ENCODE assay signal across 10 cellular contexts in the genomic region with DNA sequence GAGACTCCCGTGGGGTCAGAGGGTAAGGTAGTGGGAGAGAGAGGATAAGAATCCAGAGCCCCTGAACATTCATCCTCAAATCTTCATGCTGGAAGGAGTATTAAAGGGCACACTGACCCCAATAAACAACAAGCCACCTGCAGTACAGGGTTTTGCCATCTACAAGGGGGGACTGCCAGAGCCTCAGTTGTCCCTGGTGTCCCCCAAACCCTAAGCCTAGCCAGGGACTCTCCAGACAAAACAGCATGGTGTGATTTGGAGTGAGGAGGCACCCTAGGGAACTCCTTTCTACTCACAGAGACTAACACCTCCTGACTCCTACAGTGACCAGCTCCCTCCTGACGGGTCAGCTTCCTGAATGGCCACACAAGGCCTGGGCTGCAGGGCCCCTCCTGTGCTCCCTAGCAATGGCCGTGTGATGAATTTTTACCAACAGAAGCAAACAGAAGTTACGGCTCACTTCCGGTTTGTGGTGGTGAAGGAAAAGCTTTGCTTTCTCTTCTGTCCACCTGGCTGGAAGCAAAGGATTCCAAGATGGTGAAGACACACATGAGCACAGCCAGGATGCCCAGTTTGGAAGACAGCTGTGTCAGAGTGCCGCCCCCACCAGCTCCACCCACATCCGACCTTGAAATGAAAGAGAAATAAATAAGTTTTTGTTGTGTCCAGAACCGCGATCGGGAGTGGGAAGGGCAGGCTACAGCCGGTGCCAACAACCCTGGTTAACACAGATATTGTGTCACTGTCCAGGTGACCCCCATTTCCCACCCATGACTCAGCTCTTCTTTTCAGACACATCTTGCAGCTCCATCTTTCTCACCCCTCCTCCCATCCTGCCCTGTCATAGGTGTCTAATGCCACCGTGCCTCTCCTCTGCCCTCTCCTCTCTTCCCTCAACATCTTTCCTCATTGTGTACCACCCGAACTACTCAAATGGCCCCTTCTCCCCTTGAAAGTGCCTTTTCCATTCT.
A peak's percentile ranks its signal among the peaks of the same experiment; 100 is the strongest.
DNase-seq lines count a peak whose midpoint lies in the region; ATAC-seq and TF ChIP-seq lines count a peak whose summit lies in the region.
"Had no signal": no experiment of that assay in that cellular context is flagged by ENCODE, and none has a peak within 500 bp of the region (broad histone marks: within the 10 kb centered on the region; RNA-seq: fewer than 3 reads in every experiment).

No MANE protein-coding gene starts in this region.

- TF ChIP-seq EP300 in esophagus muscularis mucosa (IDR thresholded peaks at IDR 0.05), result no peak

- no peaks in the 10 kb centered on the region for H4K20me1 ChIP-seq in HCT116 (ENCODE audit: insufficient read depth)

- H3K27ac ChIP-seq in HCT116 (ENCODE audit: low read depth, low read length) (no peak overlapping the region), right lobe of liver (no peak overlapping the region), esophagus muscularis mucosa (replicated peaks in 1 of 4) (no peak overlapping the region)

- no peaks in the 10 kb centered on the region for H3K9me2 ChIP-seq in HCT116 (ENCODE audit: insufficient read depth)

- no peak overlapping the region for H3K4me2 ChIP-seq in HCT116 (ENCODE audit: low read length)

- RAD21 ChIA-PET in HCT116 (lab: Charles Lee; ENCODE audit: low non-redundant PET in 1 of 2, low total read pairs in 2 of 2, uncharacterized antibody in 2 of 2, unreplicated experiment in 2 of 2), result no interaction called here

- H3K4me3 Mint-ChIP-seq in WTC11, result no peak overlapping the region

- 32% methylated on average over 10 of the region's 13 CpGs for WGBS in right lobe of liver (ENCODE audit: insufficient coverage, low coverage, low lambda C conversion rate, missing lambda C conversion rate)
- 62% methylated on average over 13 of the region's 13 CpGs for WGBS in esophagus muscularis mucosa

- no peaks in the 10 kb centered on the region for H3K36me3 Mint-ChIP-seq in WTC11

- H3K79me2 ChIP-seq in HCT116 (ENCODE audit: insufficient read depth, low read length), result no peaks in the 10 kb centered on the region

- TF ChIP-seq CTCF in HCT116 (IDR thresholded peaks at IDR 0.05 in 2 of 3, conservative IDR thresholded peaks at IDR 0.05 in 1 of 3; ENCODE audit: borderline replicate concordance in 1 of 3, insufficient read depth in 1 of 3, low read depth in 2 of 3, low read length in 2 of 3), result no peak
- TF ChIP-seq CTCF in WTC11 (IDR thresholded peaks at IDR 0.05), result no peak
- no peak for TF ChIP-seq CTCF in right lobe of liver (IDR thresholded peaks at IDR 0.05)
- no peak for TF ChIP-seq CTCF in esophagus muscularis mucosa (IDR thresholded peaks at IDR 0.05)

- H3K9ac ChIP-seq in HCT116 (ENCODE audit: low read length), result no peak overlapping the region

- H3K4me1 Mint-ChIP-seq in WTC11, result peaks cover 20% of the 10 kb centered on the region

- TF ChIP-seq POLR2A in HCT116 (IDR thresholded peaks at IDR 0.05; ENCODE audit: borderline replicate concordance, extremely low read depth, insufficient read depth, insufficient read length) (no peak), right lobe of liver (IDR thresholded peaks at IDR 0.05) (no peak), esophagus muscularis mucosa (IDR thresholded peaks at IDR 0.05; ENCODE audit: low read depth) (no peak)

- H3K27me3 ChIP-seq in HCT116 (ENCODE audit: insufficient read depth, low read length) (no peaks in the 10 kb centered on the region), right lobe of liver (no peaks in the 10 kb centered on the region), esophagus muscularis mucosa (no peaks in the 10 kb centered on the region)

- H3K36me3 ChIP-seq in HCT116 (ENCODE audit: control insufficient read depth in 1 of 2, insufficient read depth in 2 of 2, low read length in 2 of 2) (no peaks in the 10 kb centered on the region), right lobe of liver (no peaks in the 10 kb centered on the region), esophagus muscularis mucosa (no peaks in the 10 kb centered on the region)

- ATAC-seq in HCT116 (no peak), WTC11 (no peak; the same call in 1 of the 2 replicates), right lobe of liver (peak in 3 of 4 donors; percentile 5 to 21 (median 12)), HG03439 (IDR thresholded peaks at IDR 0.05; ENCODE audit: unreplicated experiment) (no peak)

- H3K4me1 ChIP-seq in HCT116 (ENCODE audit: control insufficient read depth in 1 of 2, insufficient read depth in 2 of 2, low read length in 2 of 2) (peaks cover 0 to 7% of the 10 kb centered on the region in 2 experiments; a peak in 2 of 4 replicates), right lobe of liver (peaks cover 0 to 22% (median 10%) of the 10 kb centered on the region in 4 donors), esophagus muscularis mucosa (peaks cover 0 to 14% (median 5%) of the 10 kb centered on the region in 4 donors)

- intact Hi-C loops in HCT116 (cut with micrococcal nuclease), result no loop called here
- intact Hi-C loops in right lobe of liver (cut with DNase I), result no loop called here
- intact Hi-C loops in esophagus muscularis mucosa (cut with DNase I), result no loop called here

- H3K27me3 Mint-ChIP-seq in WTC11 (ENCODE audit: low read depth), result no peaks in the 10 kb centered on the region

- H3K9me3 ChIP-seq in HCT116 (ENCODE audit: control insufficient read depth in 1 of 2, insufficient read depth in 1 of 2, low read depth in 1 of 2, low read length in 2 of 2) (no peaks in the 10 kb centered on the region), right lobe of liver (no peaks in the 10 kb centered on the region), esophagus muscularis mucosa (no peaks in the 10 kb centered on the region)

- peak; percentile 16 for DNase-seq in AG20443 (ENCODE audit: low spot score)
- no peak for DNase-seq in HCT116 (ENCODE audit: low read depth, low spot score)
- no peak for DNase-seq in WTC11 (ENCODE audit: low spot score)
- no peak for DNase-seq in right lobe of liver
- DNase-seq in NCI-H446 (lab: John Stamatoyannopoulos, UW), result no peak
- DNase-seq in esophagus muscularis mucosa (ENCODE audit: extremely low spot score), result no peak
- no peak for DNase-seq in amniotic stem cell (lab: John Stamatoyannopoulos, UW)
- DNase-seq: activated CD8-positive, alpha-beta memory T cell treated with anti-CD3 and anti-CD28 coated beads, Interleukin-2, amount 50 U/mL, for 48 hours; GDM1 had no signal

- peak overlapping the region; percentile 5; the same call in 1 of the 2 replicates for H3K27ac Mint-ChIP-seq in WTC11

- CTCF ChIA-PET in HCT116 (lab: Charles Lee), result no interaction called here
- CTCF ChIA-PET in WTC11 (lab: Charles Lee), result interaction anchor here (0.7 to 1.4 kb wide), 3 partner anchors 18 to 84 kb away, joined by 3 to 5 read pairs (median 5); no protein-coding TSS in a partner anchor

- no TSS peak for BruUV-seq in HCT116 (replicated peaks; lab: Mats Ljungman, UMichigan)

- peak overlapping the region; percentile 79 for H2AFZ ChIP-seq in HCT116 (ENCODE audit: low read depth, low read length, poor library complexity, severe bottlenecking)

- H3K4me3 ChIP-seq in HCT116 (replicated peaks in 1 of 2; ENCODE audit: low read depth in 1 of 2, low read length in 2 of 2) (no peak overlapping the region), right lobe of liver (peak overlapping the region in 2 of 3 donors; percentile 4 to 15), esophagus muscularis mucosa (peak overlapping the region in 2 of 4 donors; percentile 8 to 20)

- no peak for TF ChIP-seq RAD21 in HCT116 (IDR thresholded peaks at IDR 0.05; ENCODE audit: low read depth)

- POLR2A ChIA-PET in HCT116 (lab: Charles Lee) (interaction anchor here (1.4 kb wide), 1 partner anchor 26 kb away, joined by 3 read pairs; no protein-coding TSS in a partner anchor), WTC11 (lab: Charles Lee) (no interaction called here)

- no peaks in the 10 kb centered on the region for H3K9me3 Mint-ChIP-seq in WTC11

TF ChIP-seq in HCT116, 20 proteins besides CTCF, POLR2A, EP300 and RAD21 (continues in another document):
- TF ChIP-seq EGR1 (IDR thresholded peaks at IDR 0.05; ENCODE audit: low read depth), result no peak
- TF ChIP-seq, protein P1, sequence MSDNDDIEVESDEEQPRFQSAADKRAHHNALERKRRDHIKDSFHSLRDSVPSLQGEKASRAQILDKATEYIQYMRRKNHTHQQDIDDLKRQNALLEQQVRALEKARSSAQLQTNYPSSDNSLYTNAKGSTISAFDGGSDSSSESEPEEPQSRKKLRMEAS (IDR thresholded peaks at IDR 0.05), result no peak
- TF ChIP-seq SP1 (IDR thresholded peaks at IDR 0.05; ENCODE audit: low read depth), result no peak
- TF ChIP-seq EZH2phosphoT487 (IDR thresholded peaks at IDR 0.05; ENCODE audit: borderline replicate concordance), result no peak
- no peak for TF ChIP-seq CEBPB (IDR thresholded peaks at IDR 0.05; ENCODE audit: low read depth)
- TF ChIP-seq EZH2 (IDR thresholded peaks at IDR 0.05), result no peak
- no peak for TF ChIP-seq TCF7L2 (IDR thresholded peaks at IDR 0.05; ENCODE audit: borderline replicate concordance, extremely low read depth, insufficient read depth, insufficient read length)

TF ChIP-seq in WTC11, 78 proteins besides CTCF, POLR2A, EP300 and RAD21:
- TF ChIP-seq NFE2L1 (CRISPR knock-in tag; IDR thresholded peaks at IDR 0.05) (0 out of 2 replicates have a peak, but pooled peaks have one; percentile 57), ETV6 (CRISPR knock-in tag; IDR thresholded peaks at IDR 0.05) (no peak)

Comparison
In these comparisons a context has a peak if more than half of its experiments do, and no peak if none do; other contexts are left out.
1. ATAC-seq: peak in right lobe of liver (3 of 4); none in HCT116 (single experiment), WTC11 (single experiment) and HG03439 (single experiment).
2. H3K4me3 ChIP-seq: peak in right lobe of liver (2 of 3); none in HCT116 (0 of 2).